16 cellular contexts compared by ENCODE assay signal in genomic region chr11:87213444-87213843, GRCh38.
DNase-seq lines count a peak whose midpoint lies in the region; ATAC-seq and TF ChIP-seq lines count a peak whose summit lies in the region.
"Had no signal": no experiment of that assay in that cellular context is flagged by ENCODE, and none has a peak within 500 bp of the region (broad histone marks: within the 10 kb centered on the region; RNA-seq: fewer than 3 reads in every experiment).

No MANE protein-coding gene starts in this region.

- peak; percentile 3 for DNase-seq in GM10266 (ENCODE audit: extremely low spot score)
- DNase-seq in activated T-helper 2 cell treated with anti-CD3 and anti-CD28 coated beads, Interferon-gamma antibody, Interleukin-2, Interleukin-4, amounts not matched to agents 10 μg/mL and 5 μg/mL and 100 μg/mL, durations not matched to agents 14 hours and 24 hours and 36 hours (ENCODE audit: low spot score): no peak
- DNase-seq in occipital lobe (lab: John Stamatoyannopoulos, UW): no peak
- no peak for DNase-seq in trophoblast cell
- DNase-seq in activated naive CD8-positive, alpha-beta T cell treated with anti-CD3 and anti-CD28 coated beads, Interleukin-2, amount 50 U/mL, for 24 hours: no peak
- DNase-seq: activated CD4-positive, alpha-beta T cell treated with anti-CD3 and anti-CD28 coated beads for 48 hours; activated naive CD4-positive, alpha-beta T cell treated with anti-CD3 and anti-CD28 coated beads, Interleukin-2, amount 10 ng/mL, durations not matched to agents 7 days and 5 days; caudate nucleus; left ventricle myocardium inferior; nucleus accumbens; T-cell had no signal

- no peak overlapping the region for H4K12ac ChIP-seq in trophoblast cell (ENCODE audit: low read depth, low read length)

- H3K27ac ChIP-seq in trophoblast cell (ENCODE audit: low read depth, low read length): no peak overlapping the region
- H3K27ac ChIP-seq: epithelial cell of prostate, left ventricle myocardium inferior, vagina had no signal

- no peak overlapping the region for H3K4me2 ChIP-seq in trophoblast cell (ENCODE audit: low read length)

- H3K9me3 Mint-ChIP-seq in activated T-helper 2 cell treated with anti-CD3 and anti-CD28 coated beads, Interferon-gamma antibody, Interleukin-2, Interleukin-4, amounts not matched to agents 10 μg/mL and 5 μg/mL and 100 μg/mL, durations not matched to agents 14 hours and 24 hours and 36 hours: peaks cover 5% of the 10 kb centered on the region
- peaks cover 14% of the 10 kb centered on the region for H3K9me3 Mint-ChIP-seq in activated naive CD8-positive, alpha-beta T cell treated with anti-CD3 and anti-CD28 coated beads, Interleukin-2, amount 50 U/mL, for 24 hours

- H3K27me3 ChIP-seq in trophoblast cell (ENCODE audit: insufficient read depth, low read length): no peaks in the 10 kb centered on the region
- H3K27me3 ChIP-seq: vagina had no signal

- H3K36me3 Mint-ChIP-seq in activated T-helper 2 cell treated with anti-CD3 and anti-CD28 coated beads, Interferon-gamma antibody, Interleukin-2, Interleukin-4, amounts not matched to agents 10 μg/mL and 5 μg/mL and 100 μg/mL, durations not matched to agents 14 hours and 24 hours and 36 hours (ENCODE audit: low read depth): peaks cover under 1% of the 10 kb centered on the region
- peaks cover 6% of the 10 kb centered on the region for H3K36me3 Mint-ChIP-seq in activated naive CD8-positive, alpha-beta T cell treated with anti-CD3 and anti-CD28 coated beads, Interleukin-2, amount 50 U/mL, for 24 hours (ENCODE audit: low read depth)
- H3K36me3 Mint-ChIP-seq: activated naive CD4-positive, alpha-beta T cell treated with anti-CD3 and anti-CD28 coated beads, Interleukin-2, amount 10 ng/mL, durations not matched to agents 7 days and 5 days had no signal

- H3K4me1 ChIP-seq in trophoblast cell (ENCODE audit: control insufficient read depth in 1 of 2, insufficient read depth in 2 of 2, low read length in 2 of 2): no peaks in the 10 kb centered on the region
- H3K4me1 ChIP-seq: left ventricle myocardium inferior, vagina had no signal

- no peaks in the 10 kb centered on the region for H3K9me3 ChIP-seq in trophoblast cell (ENCODE audit: insufficient read depth, low read depth, low read length)
- H3K9me3 ChIP-seq: vagina had no signal

- H3K79me1 ChIP-seq in trophoblast cell (ENCODE audit: low read length): no peaks in the 10 kb centered on the region

- H3K36me3 ChIP-seq in trophoblast cell (ENCODE audit: control insufficient read depth in 1 of 2, insufficient read depth in 2 of 2, low read length in 2 of 2): no peaks in the 10 kb centered on the region
- H3K36me3 ChIP-seq: left ventricle myocardium inferior, vagina had no signal

- H3K4me3 Mint-ChIP-seq in activated T-helper 2 cell treated with anti-CD3 and anti-CD28 coated beads, Interferon-gamma antibody, Interleukin-2, Interleukin-4, amounts not matched to agents 10 μg/mL and 5 μg/mL and 100 μg/mL, durations not matched to agents 14 hours and 24 hours and 36 hours (ENCODE audit: low read depth): no peak overlapping the region
- no peak overlapping the region for H3K4me3 Mint-ChIP-seq in activated naive CD8-positive, alpha-beta T cell treated with anti-CD3 and anti-CD28 coated beads, Interleukin-2, amount 50 U/mL, for 24 hours
- H3K4me3 Mint-ChIP-seq: activated naive CD4-positive, alpha-beta T cell treated with anti-CD3 and anti-CD28 coated beads, Interleukin-2, amount 10 ng/mL, durations not matched to agents 7 days and 5 days; T-cell had no signal

- H3K4me1 Mint-ChIP-seq in activated T-helper 2 cell treated with anti-CD3 and anti-CD28 coated beads, Interferon-gamma antibody, Interleukin-2, Interleukin-4, amounts not matched to agents 10 μg/mL and 5 μg/mL and 100 μg/mL, durations not matched to agents 14 hours and 24 hours and 36 hours (ENCODE audit: low read depth): peaks cover 8% of the 10 kb centered on the region
- peaks cover 11% of the 10 kb centered on the region for H3K4me1 Mint-ChIP-seq in activated naive CD8-positive, alpha-beta T cell treated with anti-CD3 and anti-CD28 coated beads, Interleukin-2, amount 50 U/mL, for 24 hours

- no peak overlapping the region for H3K4ac ChIP-seq in trophoblast cell (ENCODE audit: low read depth, low read length)

- no CpG with 5 or more reads among the region's 2 CpGs for WGBS in trophoblast cell (ENCODE audit: extremely low coverage, insufficient coverage, insufficient read length)

- no peak overlapping the region for H4K91ac ChIP-seq in trophoblast cell (ENCODE audit: low read depth, low read length)

- intact Hi-C loops in activated T-helper 2 cell treated with anti-CD3 and anti-CD28 coated beads, Interferon-gamma antibody, Interleukin-2, Interleukin-4, amounts not matched to agents 10 μg/mL and 5 μg/mL and 100 μg/mL, durations not matched to agents 14 hours and 24 hours and 36 hours (cut with micrococcal nuclease): loop anchor here (5.0 kb wide), 1 partner anchor 49 kb away; no protein-coding TSS in a partner anchor

- H2BK12ac ChIP-seq in trophoblast cell (ENCODE audit: low read length): no peak overlapping the region

- H3K27ac Mint-ChIP-seq in activated T-helper 2 cell treated with anti-CD3 and anti-CD28 coated beads, Interferon-gamma antibody, Interleukin-2, Interleukin-4, amounts not matched to agents 10 μg/mL and 5 μg/mL and 100 μg/mL, durations not matched to agents 14 hours and 24 hours and 36 hours: no peak overlapping the region
- no peak overlapping the region for H3K27ac Mint-ChIP-seq in activated naive CD8-positive, alpha-beta T cell treated with anti-CD3 and anti-CD28 coated beads, Interleukin-2, amount 50 U/mL, for 24 hours
- H3K27ac Mint-ChIP-seq: activated naive CD4-positive, alpha-beta T cell treated with anti-CD3 and anti-CD28 coated beads, Interleukin-2, amount 10 ng/mL, durations not matched to agents 7 days and 5 days; T-cell had no signal

- no peak overlapping the region for H2AFZ ChIP-seq in trophoblast cell (ENCODE audit: insufficient read depth, low read length, poor library complexity)

- ATAC-seq in GM18907 (IDR thresholded peaks at IDR 0.05; ENCODE audit: unreplicated experiment) (peak; percentile 83), HG02571 (IDR thresholded peaks at IDR 0.05; ENCODE audit: unreplicated experiment) (peak; percentile 80), HG03354 (IDR thresholded peaks at IDR 0.05; ENCODE audit: poor library complexity, severe bottlenecking, unreplicated experiment) (peak; percentile 88)
- ATAC-seq in activated naive CD8-positive, alpha-beta T cell treated with anti-CD3 and anti-CD28 coated beads, Interleukin-2, amount 50 U/mL, for 24 hours: no peak
- ATAC-seq: T-cell had no signal

- no peak overlapping the region for H3K14ac ChIP-seq in trophoblast cell (ENCODE audit: low read length)

- TF ChIP-seq CTCF in GM10266 (IDR thresholded peaks at IDR 0.05; ENCODE audit: control insufficient read depth, insufficient read depth, low read depth, missing control alignments): no peak

- H2BK5ac ChIP-seq in trophoblast cell (ENCODE audit: low read depth, low read length, poor library complexity): no peak overlapping the region

- no peak overlapping the region for H4K8ac ChIP-seq in trophoblast cell (ENCODE audit: low read depth, low read length)

- H2AK5ac ChIP-seq in trophoblast cell (ENCODE audit: low read length): no peak overlapping the region

- no peaks in the 10 kb centered on the region for H3K79me2 ChIP-seq in trophoblast cell (ENCODE audit: control insufficient read depth, insufficient read depth, low read length, poor library complexity)

- H3K23ac ChIP-seq in trophoblast cell (ENCODE audit: low read length): no peak overlapping the region

- H2BK120ac ChIP-seq in trophoblast cell (ENCODE audit: insufficient read depth, low read length, poor library complexity): no peak overlapping the region

- no peak overlapping the region for H3K18ac ChIP-seq in trophoblast cell (ENCODE audit: low read length)

- H3K9ac ChIP-seq in trophoblast cell (ENCODE audit: low read length): no peak overlapping the region

- H3K4me3 ChIP-seq in trophoblast cell (ENCODE audit: low read depth, low read length): no peak overlapping the region
- H3K4me3 ChIP-seq: left ventricle myocardium inferior, vagina had no signal

- no peaks in the 10 kb centered on the region for H3K27me3 Mint-ChIP-seq in activated T-helper 2 cell treated with anti-CD3 and anti-CD28 coated beads, Interferon-gamma antibody, Interleukin-2, Interleukin-4, amounts not matched to agents 10 μg/mL and 5 μg/mL and 100 μg/mL, durations not matched to agents 14 hours and 24 hours and 36 hours (ENCODE audit: low read depth)
- H3K27me3 Mint-ChIP-seq in activated naive CD8-positive, alpha-beta T cell treated with anti-CD3 and anti-CD28 coated beads, Interleukin-2, amount 50 U/mL, for 24 hours: no peaks in the 10 kb centered on the region
- H3K27me3 Mint-ChIP-seq: activated naive CD4-positive, alpha-beta T cell treated with anti-CD3 and anti-CD28 coated beads, Interleukin-2, amount 10 ng/mL, durations not matched to agents 7 days and 5 days; T-cell had no signal
